In the genomic region with DNA sequence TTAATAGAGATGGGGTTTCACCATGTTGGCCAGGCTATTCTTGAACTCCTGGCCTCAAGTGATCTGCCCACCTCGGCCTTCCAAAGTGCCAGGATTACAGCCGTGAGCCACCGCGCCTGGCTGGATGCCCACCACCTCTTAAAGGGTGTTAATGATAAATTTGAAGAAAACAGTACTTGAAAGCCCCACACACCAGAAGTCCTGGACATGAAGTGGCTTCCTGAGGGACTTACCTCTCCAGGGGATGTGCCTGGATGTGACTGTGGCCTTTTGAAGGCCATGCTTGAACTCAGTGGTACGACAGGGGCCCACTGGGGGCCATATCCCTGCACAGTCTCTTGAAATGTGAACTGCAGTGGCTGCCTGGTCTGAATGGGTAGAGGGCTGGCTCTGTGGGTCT, we compare ENCODE assay signal across 24 cellular contexts.
"Had no signal": no experiment of that assay in that cellular context is flagged by ENCODE, and none has a peak within 500 bp of the region (broad histone marks: within the 10 kb centered on the region; RNA-seq: fewer than 3 reads in every experiment).

No MANE protein-coding gene starts in this region.

- ATAC-seq: SK-N-SH treated with all-trans-retinoic acid at 6 μM for 48 hours had no signal

- H3K27ac Mint-ChIP-seq: activated CD4-positive, alpha-beta memory T cell treated with anti-CD3 and anti-CD28 coated beads, Interleukin-2, amount 10 ng/mL, durations not matched to agents 7 days and 5 days; activated CD4-positive, alpha-beta T cell treated with anti-CD3 and anti-CD28 coated beads, Interleukin-2, amount 10 ng/mL, durations not matched to agents 7 days and 5 days; activated naive CD4-positive, alpha-beta T cell treated with anti-CD3 and anti-CD28 coated beads, Interleukin-2, amount 10 ng/mL, durations not matched to agents 7 days and 5 days; activated naive CD8-positive, alpha-beta T cell treated with anti-CD3 and anti-CD28 coated beads for 36 hours; activated T-helper 2 cell treated with anti-CD3 and anti-CD28 coated beads, Interferon-gamma antibody, Interleukin-2, Interleukin-4, amounts not matched to agents 10 μg/mL and 5 μg/mL and 100 μg/mL, durations not matched to agents 14 hours and 24 hours and 36 hours had no signal

- H3K4me3 Mint-ChIP-seq: activated CD4-positive, alpha-beta memory T cell treated with anti-CD3 and anti-CD28 coated beads, Interleukin-2, amount 10 ng/mL, durations not matched to agents 7 days and 5 days; activated CD4-positive, alpha-beta T cell treated with anti-CD3 and anti-CD28 coated beads, Interleukin-2, amount 10 ng/mL, durations not matched to agents 7 days and 5 days; activated naive CD4-positive, alpha-beta T cell treated with anti-CD3 and anti-CD28 coated beads, Interleukin-2, amount 10 ng/mL, durations not matched to agents 7 days and 5 days; activated naive CD8-positive, alpha-beta T cell treated with anti-CD3 and anti-CD28 coated beads for 36 hours had no signal

- DNase-seq: activated CD4-positive, alpha-beta memory T cell treated with anti-CD3 and anti-CD28 coated beads, Interleukin-2, amount 10 ng/mL, durations not matched to agents 7 days and 5 days; activated CD4-positive, alpha-beta T cell treated with anti-CD3 and anti-CD28 coated beads, Interleukin-2, amount 10 ng/mL, durations not matched to agents 7 days and 5 days; activated gamma-delta T cell treated with Interleukin-2 at 50 U/mL for 16 hours; activated naive CD4-positive, alpha-beta T cell treated with anti-CD3 and anti-CD28 coated beads, Interleukin-2, amount 10 ng/mL, durations not matched to agents 7 days and 5 days; activated naive CD8-positive, alpha-beta T cell treated with anti-CD3 and anti-CD28 coated beads for 36 hours; activated T-cell treated with anti-CD3 and anti-CD28 coated beads for 4 hours; activated T-cell treated with anti-CD3 and anti-CD28 coated beads, Interleukin-2, amount 50 U/mL, for 48 hours; brain microvascular endothelial cell; MG63; MV-4-11; NCI-H1092 treated with DMSO at 0.1 percent for 48 hours; NCI-H1417 treated with DMSO at 0.1 percent for 48 hours; NCI-H1694; NCI-H2029; NCI-H2107; NCI-H2171 treated with DMSO at 0.1 percent for 48 hours; NCI-H226; NCI-H69; NK-92 treated with Interleukin-12 subunit alpha and Interleukin-12 subunit beta, amount 100 ng/mL, for 24 hours; Peyer's patch; SHP77; SW 1271 had no signal

- H3K27me3 Mint-ChIP-seq: activated CD4-positive, alpha-beta memory T cell treated with anti-CD3 and anti-CD28 coated beads, Interleukin-2, amount 10 ng/mL, durations not matched to agents 7 days and 5 days; activated CD4-positive, alpha-beta T cell treated with anti-CD3 and anti-CD28 coated beads, Interleukin-2, amount 10 ng/mL, durations not matched to agents 7 days and 5 days; activated naive CD4-positive, alpha-beta T cell treated with anti-CD3 and anti-CD28 coated beads, Interleukin-2, amount 10 ng/mL, durations not matched to agents 7 days and 5 days; activated naive CD8-positive, alpha-beta T cell treated with anti-CD3 and anti-CD28 coated beads for 36 hours had no signal

- H3K9me3 Mint-ChIP-seq: activated CD4-positive, alpha-beta memory T cell treated with anti-CD3 and anti-CD28 coated beads, Interleukin-2, amount 10 ng/mL, durations not matched to agents 7 days and 5 days; activated CD4-positive, alpha-beta T cell treated with anti-CD3 and anti-CD28 coated beads, Interleukin-2, amount 10 ng/mL, durations not matched to agents 7 days and 5 days; activated naive CD4-positive, alpha-beta T cell treated with anti-CD3 and anti-CD28 coated beads, Interleukin-2, amount 10 ng/mL, durations not matched to agents 7 days and 5 days; activated naive CD8-positive, alpha-beta T cell treated with anti-CD3 and anti-CD28 coated beads for 36 hours; activated T-helper 2 cell treated with anti-CD3 and anti-CD28 coated beads, Interferon-gamma antibody, Interleukin-2, Interleukin-4, amounts not matched to agents 10 μg/mL and 5 μg/mL and 100 μg/mL, durations not matched to agents 14 hours and 24 hours and 36 hours had no signal
